ENCODE assay signal across 1 cellular context in genomic region chr16:29961479-29962343, GRCh38.
TF ChIP-seq lines count a peak whose summit lies in the region.

TMEM219 (plus strand) TSS chr16:29962079; CDS start chr16:29963144, 1,065 bp downstream.

TF ChIP-seq in K562, 482 proteins besides CTCF, POLR2A, EP300 and RAD21 (continued from another document and continues in another):
- TF ChIP-seq SIN3B (IDR thresholded peaks at IDR 0.05; ENCODE audit: low read depth) (no peak), ILF3 (IDR thresholded peaks at IDR 0.05; ENCODE audit: borderline replicate concordance) (no peak; the same call in 1 of the 2 replicates), RBM22 (IDR thresholded peaks at IDR 0.05; ENCODE audit: low read depth, low read length, poor library complexity, severe bottlenecking) (no peak), NELFE (IDR thresholded peaks at IDR 0.05; ENCODE audit: insufficient read depth, insufficient read length) (no peak), ZEB2 (IDR thresholded peaks at IDR 0.05) (no peak), TCF7 (IDR thresholded peaks at IDR 0.05; ENCODE audit: borderline replicate concordance) (no peak), ZFX (CRISPR knock-in tag; IDR thresholded peaks at IDR 0.05) (peak; percentile 52), PTTG1 (tag; IDR thresholded peaks at IDR 0.05; ENCODE audit: low read depth) (no peak), MEF2D (tag; conservative IDR thresholded peaks at IDR 0.05; ENCODE audit: low read depth) (no peak), SFPQ (IDR thresholded peaks at IDR 0.05; ENCODE audit: low read depth, low read length) (no peak), ZNF589 (CRISPR knock-in tag; IDR thresholded peaks at IDR 0.05; ENCODE audit: low read depth) (no peak), RFX7 (CRISPR knock-in tag; IDR thresholded peaks at IDR 0.05) (no peak), PCBP1 (IDR thresholded peaks at IDR 0.05; ENCODE audit: low read depth, low read length, poor library complexity, severe bottlenecking) (peak; percentile 84), RNF219 (CRISPR knock-in tag; IDR thresholded peaks at IDR 0.05) (no peak), PHF20 (IDR thresholded peaks at IDR 0.05; ENCODE audit: partially characterized antibody) (peak; percentile 61), BACH1 (tag; IDR thresholded peaks at IDR 0.05) (no peak), ZNF740 (CRISPR knock-in tag; IDR thresholded peaks at IDR 0.05) (0 out of 2 replicates have a peak, but pooled peaks have one; percentile 44), ZNF740 (tag; IDR thresholded peaks at IDR 0.05) (no peak), CHAMP1 (IDR thresholded peaks at IDR 0.05) (no peak), ZNF143 (CRISPR knock-in tag; IDR thresholded peaks at IDR 0.05) (no peak), LARP7 (IDR thresholded peaks at IDR 0.05) (no peak), ZBTB43 (CRISPR knock-in tag; IDR thresholded peaks at IDR 0.05) (no peak), STAT5A (IDR thresholded peaks at IDR 0.05; ENCODE audit: borderline replicate concordance, low read length) (no peak), MAX (CRISPR knock-in tag; IDR thresholded peaks at IDR 0.05) (peak; percentile 49), THRA (IDR thresholded peaks at IDR 0.05) (no peak), HMG20A (CRISPR knock-in tag; conservative IDR thresholded peaks at IDR 0.05) (no peak), EHMT2 (IDR thresholded peaks at IDR 0.05) (no peak), HMBOX1 (IDR thresholded peaks at IDR 0.05) (no peak), POLR2B (IDR thresholded peaks at IDR 0.05; ENCODE audit: low read depth, partially characterized antibody) (peak; percentile 63), RUNX1 (IDR thresholded peaks at IDR 0.05; ENCODE audit: low read depth) (no peak), ZNF766 (CRISPR knock-in tag; conservative IDR thresholded peaks at IDR 0.05) (no peak), HLTF (IDR thresholded peaks at IDR 0.05) (no peak), ZBTB11 (CRISPR knock-in tag; IDR thresholded peaks at IDR 0.05) (peak in 1 of 3 experiments; percentile 70; a peak in 2 of 6 replicates), HNRNPLL (IDR thresholded peaks at IDR 0.05; ENCODE audit: low read depth, low read length, poor library complexity, severe bottlenecking) (no peak), JUND (IDR thresholded peaks at IDR 0.05; ENCODE audit: borderline replicate concordance, low read depth, low read length) (peak; percentile 88), JUND (tag; IDR thresholded peaks at IDR 0.05; ENCODE audit: borderline replicate concordance, low read depth, low read length) (no peak), PHF8 (IDR thresholded peaks at IDR 0.05; ENCODE audit: borderline replicate concordance, low read length) (peak; percentile 76; the same call in 1 of the 2 replicates), ADNP (tag; IDR thresholded peaks at IDR 0.05) (no peak), UBTF (IDR thresholded peaks at IDR 0.05; ENCODE audit: borderline replicate concordance in 1 of 2, low read depth in 2 of 2, low read length in 2 of 2) (no peak), SMARCB1 (IDR thresholded peaks at IDR 0.05; ENCODE audit: insufficient read length, low read depth) (no peak), ZNF586 (CRISPR knock-in tag; conservative IDR thresholded peaks at IDR 0.05) (no peak), E2F3 (CRISPR knock-in tag; IDR thresholded peaks at IDR 0.05) (no peak), SAP30 (IDR thresholded peaks at IDR 0.05; ENCODE audit: borderline replicate concordance, insufficient read depth, low read depth, low read length, poor library complexity, severe bottlenecking) (no peak), NFE2 (IDR thresholded peaks at IDR 0.05; ENCODE audit: low read depth) (no peak), ESRRB (CRISPR knock-in tag; IDR thresholded peaks at IDR 0.05; ENCODE audit: borderline replicate concordance) (no peak), ZNF584 (CRISPR knock-in tag; IDR thresholded peaks at IDR 0.05; ENCODE audit: low read depth) (no peak), SAFB (IDR thresholded peaks at IDR 0.05; ENCODE audit: borderline replicate concordance, low read depth, low read length) (no peak)
